In the genomic region with DNA sequence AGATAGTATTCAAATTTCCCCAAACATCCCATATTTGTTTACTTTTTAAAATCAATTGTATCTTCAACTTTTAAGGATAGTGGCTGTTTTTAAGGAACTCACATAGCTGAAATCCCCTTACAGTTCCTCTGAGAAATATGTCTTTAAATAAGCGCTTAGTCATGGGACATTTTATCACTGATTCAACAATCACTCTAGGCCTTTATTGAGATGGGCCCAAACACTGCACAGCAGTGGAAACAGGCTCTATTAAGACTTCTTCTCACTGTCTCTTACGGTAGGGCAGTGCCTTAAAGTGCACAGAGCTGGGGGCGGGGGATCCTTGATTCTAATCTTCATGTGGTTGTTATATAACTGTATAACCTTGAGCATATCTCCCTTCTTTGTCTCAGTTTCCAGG, we compare ENCODE assay signal across 15 cellular contexts. TPM values are rescaled to one million over a fixed set of nuclear protein-coding genes. Genes with fewer than 3 reads are reported as not detected.
DNase-seq lines count a peak whose midpoint lies in the region; ATAC-seq, FAIRE-seq and TF ChIP-seq lines count a peak whose summit lies in the region.
"Had no signal": no experiment of that assay in that cellular context is flagged by ENCODE, and none has a peak within 500 bp of the region (broad histone marks: within the 10 kb centered on the region; RNA-seq: fewer than 3 reads in every experiment).

No MANE protein-coding gene starts in this region.

- H2AFZ ChIP-seq in OCI-LY7 (ENCODE audit: low read length): no peak overlapping the region

- POLR2A ChIA-PET in A673 (lab: Charles Lee; ENCODE audit: low non-redundant PET): no interaction called here
- POLR2A ChIA-PET in Panc1 (lab: Charles Lee): interaction anchor here (0.6 kb wide), 1 partner anchor 29 kb away, joined by 10 read pairs; no protein-coding TSS in a partner anchor
- POLR2A ChIA-PET in OCI-LY7 (lab: Charles Lee): interaction anchor here (0.7 kb wide), 1 partner anchor 8 kb away, joined by 3 read pairs; no protein-coding TSS in a partner anchor

- H3K79me2 ChIP-seq in OCI-LY7 (ENCODE audit: insufficient read depth, low read depth, low read length): no peaks in the 10 kb centered on the region

- no peak overlapping the region for H3K4me2 ChIP-seq in OCI-LY7 (ENCODE audit: low read length)

- CTCF ChIA-PET in A673 (lab: Charles Lee): no interaction called here
- CTCF ChIA-PET in Panc1 (lab: Charles Lee): no interaction called here
- CTCF ChIA-PET in OCI-LY7 (lab: Charles Lee; ENCODE audit: unreplicated experiment): no interaction called here

- no peaks in the 10 kb centered on the region for H3K9me3 ChIP-seq in A673 (ENCODE audit: low read depth, low read length, poor library complexity, severe bottlenecking)
- no peaks in the 10 kb centered on the region for H3K9me3 ChIP-seq in Panc1 (ENCODE audit: control insufficient read depth, insufficient read depth, low read depth, low read length)
- H3K9me3 ChIP-seq in OCI-LY7 (ENCODE audit: low read length): no peaks in the 10 kb centered on the region
- H3K9me3 ChIP-seq: upper lobe of left lung had no signal

- H3K9me2 ChIP-seq in OCI-LY7 (ENCODE audit: insufficient read depth, low read length): no peaks in the 10 kb centered on the region

- BruUV-seq in A673 (replicated peaks; lab: Mats Ljungman, UMichigan) (no TSS peak), Panc1 (replicated peaks; lab: Mats Ljungman, UMichigan) (no TSS peak), OCI-LY7 (replicated peaks; lab: Mats Ljungman, UMichigan) (no TSS peak)

- H3K36me3 ChIP-seq in A673 (ENCODE audit: insufficient read depth, low read length, poor library complexity, severe bottlenecking) (no peaks in the 10 kb centered on the region), Panc1 (ENCODE audit: control insufficient read depth, insufficient read depth, low read length) (no peaks in the 10 kb centered on the region), OCI-LY7 (ENCODE audit: insufficient read depth, low read length) (no peaks in the 10 kb centered on the region)
- H3K36me3 ChIP-seq: upper lobe of left lung had no signal

- TF ChIP-seq POLR2A in H54 (IDR thresholded peaks at IDR 0.05; ENCODE audit: low read depth, low read length): no peak

- no peaks in the 10 kb centered on the region for H3K27me3 ChIP-seq in A673 (replicated peaks; ENCODE audit: insufficient read depth, low read depth, low read length, poor library complexity)
- peaks cover 2% of the 10 kb centered on the region; the same call in 1 of the 2 replicates for H3K27me3 ChIP-seq in Panc1 (ENCODE audit: control insufficient read depth, insufficient read depth, low read length)
- H3K27me3 ChIP-seq: upper lobe of left lung had no signal

- H3K4me1 ChIP-seq in A673 (ENCODE audit: insufficient read depth, low read length, poor library complexity, severe bottlenecking): peaks cover 43% of the 10 kb centered on the region
- peaks cover 2% of the 10 kb centered on the region; the same call in 1 of the 2 replicates for H3K4me1 ChIP-seq in Panc1 (ENCODE audit: control insufficient read depth, insufficient read depth, low read length)
- no peaks in the 10 kb centered on the region for H3K4me1 ChIP-seq in OCI-LY7 (ENCODE audit: insufficient read depth, low read length, poor library complexity, severe bottlenecking)

- TF ChIP-seq CTCF in A673 (conservative IDR thresholded peaks at IDR 0.05; ENCODE audit: low read depth, low read length) (no peak), Panc1 (IDR thresholded peaks at IDR 0.05) (no peak), fibroblast of mammary gland (conservative IDR thresholded peaks at IDR 0.05; ENCODE audit: control insufficient read depth, insufficient read depth, low read depth, low read length) (no peak), OCI-LY7 (conservative IDR thresholded peaks at IDR 0.05; ENCODE audit: low read length) (no peak)

- H3K4me3 ChIP-seq in A673 (ENCODE audit: low read depth, low read length, poor library complexity, severe bottlenecking) (no peak overlapping the region), Panc1 (ENCODE audit: low read depth in 2 of 2, low read length in 2 of 2) (no peak overlapping the region), fibroblast of mammary gland (ENCODE audit: control insufficient read depth, low read depth, low read length) (no peak overlapping the region), OCI-LY7 (ENCODE audit: low read depth, low read length, poor library complexity, severe bottlenecking) (no peak overlapping the region)
- H3K4me3 ChIP-seq: upper lobe of left lung had no signal

- in situ Hi-C loops in Panc1 (cut with HindIII; ENCODE audit: low pct_unique_long_range_greater_than_20kb, low sequenced_read_pairs): no loop called here

- DNase-seq in A673 (ENCODE audit: low spot score) (peak; percentile 53), H54 (ENCODE audit: insufficient read length, low spot score) (no peak), Panc1 (ENCODE audit: low read depth, low spot score) (no peak), fibroblast of mammary gland (ENCODE audit: low read depth) (peak; percentile 10), globus pallidus (ENCODE audit: low spot score) (no peak), NCI-H2227 (lab: John Stamatoyannopoulos, UW; ENCODE audit: unreplicated experiment) (no peak), NCI-H146 treated with DMSO at 0.1 percent for 48 hours (lab: John Stamatoyannopoulos, UW; ENCODE audit: unreplicated experiment) (no peak), OCI-LY7 (ENCODE audit: low spot score) (no peak)
- DNase-seq: activated CD4-positive, alpha-beta T cell treated with anti-CD3 and anti-CD28 coated beads, Interleukin-2, amount 10 ng/mL, durations not matched to agents 24 days and 14 days; effector memory CD8-positive, alpha-beta T cell; EL; Karpas-422; stimulated activated CD4-positive, alpha-beta T cell treated with anti-CD3 and anti-CD28 coated beads, Interleukin-2, amount 100 ng/mL, for 24 hours; upper lobe of left lung had no signal

- H3K27ac ChIP-seq in A673 (ENCODE audit: low read depth, low read length, poor library complexity, severe bottlenecking): peak overlapping the region; percentile 62
- 0 out of 2 replicates have a peak overlapping the region, but pooled peaks have one; percentile 15 for H3K27ac ChIP-seq in Panc1 (ENCODE audit: low read length)
- no peak overlapping the region for H3K27ac ChIP-seq in OCI-LY7 (ENCODE audit: low read depth, low read length, poor library complexity, severe bottlenecking)

- no peak for ATAC-seq in Panc1
- ATAC-seq: activated T-helper 17 cell treated with anti-CD3 and anti-CD28 coated beads, Interleukin-2, amount 50 U/mL, for 72 hours; effector memory CD8-positive, alpha-beta T cell had no signal

- peak; percentile 75 for FAIRE-seq in H54 (lab: Jason Lieb, UNC)

- intact Hi-C loops in A673 (cut with micrococcal nuclease; ENCODE audit: unreplicated experiment): no loop called here
- intact Hi-C loops in Panc1 (cut with micrococcal nuclease; ENCODE audit: unreplicated experiment): no loop called here
- intact Hi-C loops in OCI-LY7 (cut with micrococcal nuclease; ENCODE audit: unreplicated experiment): no loop called here

- H4K20me1 ChIP-seq in OCI-LY7 (ENCODE audit: insufficient read depth, low read length): no peaks in the 10 kb centered on the region

RNA-seq across cellular contexts. Expression of gene RREB1, which starts 59.8 kb away (rescaled TPM):
- total RNA-seq in A673 (2021) (55.5 and 61.6 TPM in 2 replicates), Panc1 (2021; ENCODE audit: unreplicated experiment) (30.7 TPM), OCI-LY7 (2022) (5.5 and 7.1 TPM in 2 replicates)
- 17.9 TPM for polyA plus RNA-seq in Panc1 (2012; ENCODE audit: insufficient read length)
- 3.4 and 4.4 TPM in 2 replicates for total RNA-seq in OCI-LY7 (2014; rRNA removed; shearing (Covaris generic))

Comparison
In these comparisons a context has a peak if more than half of its experiments do, and no peak if none do; other contexts are left out.
1. DNase-seq: peak in A673 (single experiment) and fibroblast of mammary gland (single experiment); none in H54 (single experiment), Panc1 (single experiment), globus pallidus (single experiment), NCI-H2227 (single experiment), NCI-H146 treated with DMSO at 0.1 percent for 48 hours (single experiment) and OCI-LY7 (single experiment).